ENCODE assay signal across 6 cellular contexts in the genomic region with DNA sequence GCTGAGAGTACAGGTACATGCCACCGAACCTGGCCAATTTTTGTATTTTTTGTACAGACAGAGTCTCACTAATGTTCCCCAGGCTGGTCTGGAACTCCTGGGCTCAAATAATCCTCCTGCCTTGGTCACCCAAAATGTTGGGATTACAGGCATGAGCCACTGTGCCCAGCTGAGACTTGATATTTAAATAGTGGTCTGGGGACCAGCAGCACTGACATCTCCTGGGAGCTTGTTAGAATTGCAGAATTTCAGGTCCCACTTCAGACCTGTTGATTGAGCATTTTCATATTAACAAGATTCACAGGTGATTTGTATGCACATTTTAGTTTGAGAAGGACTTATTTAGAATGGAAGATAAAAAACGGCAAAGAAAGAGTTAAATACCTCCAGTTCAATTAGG. TPM values are rescaled to one million over a fixed set of nuclear protein-coding genes. Genes with fewer than 3 reads are reported as not detected.
"Had no signal": no experiment of that assay in that cellular context is flagged by ENCODE, and none has a peak within 500 bp of the region (broad histone marks: within the 10 kb centered on the region; RNA-seq: fewer than 3 reads in every experiment).

No MANE protein-coding gene starts in this region.

RNA-seq across cellular contexts. Expression of a gene that starts 57.0 kb away (rescaled TPM):
- total RNA-seq: activated B cell treated with CpG ODN at 0.5 μM for 24 hours; activated CD4-positive, alpha-beta memory T cell treated with anti-CD3 and anti-CD28 coated beads for 36 hours; activated naive CD4-positive, alpha-beta T cell treated with anti-CD3 and anti-CD28 coated beads for 36 hours; activated naive CD4-positive, alpha-beta T cell treated with anti-CD3 and anti-CD28 coated beads, Interleukin-2, amount 50 U/mL, for 72 hours; activated T-helper 1 cell treated with anti-CD3 and anti-CD28 coated beads, Interleukin-12 subunit alpha, Interleukin-12 subunit beta, Interleukin-2, Interleukin-4 antibody, amounts not matched to agents 30 ng/mL and 10 ng/mL and 1 ng/mL, durations not matched to agents 14 hours and 24 hours and 36 hours; SJSA1 had no signal
